In the genomic region with DNA sequence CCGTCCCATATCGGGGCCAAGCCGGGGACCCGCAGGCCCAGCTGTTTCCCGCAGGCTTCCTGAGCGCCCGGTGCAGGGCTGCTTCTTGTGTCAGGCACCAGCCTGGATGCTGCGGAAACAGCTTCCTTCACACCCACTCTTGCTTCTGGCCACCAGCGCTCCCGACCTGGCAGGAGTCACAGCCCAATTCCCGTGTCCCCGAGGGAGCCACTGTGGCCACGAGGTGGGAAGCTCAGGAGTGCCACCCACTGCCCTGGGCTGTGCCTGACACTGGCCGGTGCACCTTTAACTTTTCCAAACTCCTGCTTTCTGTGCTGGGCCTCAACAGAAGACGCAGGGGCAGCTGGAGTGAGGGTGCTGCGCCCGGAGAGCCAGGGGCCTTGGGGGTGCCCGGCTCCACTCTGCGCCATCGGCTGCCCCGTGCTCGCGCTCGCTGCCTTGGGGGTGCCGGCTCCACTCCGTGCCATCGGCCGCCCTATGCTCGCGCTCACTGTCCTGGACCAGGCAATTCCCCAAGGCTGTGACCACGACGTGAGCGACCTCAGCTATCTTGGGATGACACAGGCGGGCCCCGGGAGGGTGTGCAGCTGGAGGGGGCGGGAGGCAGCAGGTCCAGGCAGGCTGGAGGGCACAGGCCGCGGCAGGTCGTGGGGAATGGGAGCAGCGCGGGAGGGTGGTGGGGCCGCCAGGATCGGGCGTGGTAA, we compare ENCODE assay signal across 13 cellular contexts. TPM values are rescaled to one million over a fixed set of nuclear protein-coding genes. Genes with fewer than 3 reads are reported as not detected.
"Had no signal": no experiment of that assay in that cellular context is flagged by ENCODE, and none has a peak within 500 bp of the region (broad histone marks: within the 10 kb centered on the region; RNA-seq: fewer than 3 reads in every experiment).

No MANE protein-coding gene starts in this region.

- H3K9me3 ChIP-seq: pancreas, stomach, thoracic aorta, uterus had no signal

- H3K4me3 ChIP-seq: coronary artery, neural progenitor cell, pancreas, stomach, thoracic aorta, uterus had no signal

- H3K36me3 ChIP-seq: neural progenitor cell, pancreas, uterus had no signal

- H2AFZ ChIP-seq: neural progenitor cell had no signal

- DNase-seq: activated naive CD4-positive, alpha-beta T cell treated with anti-CD3 and anti-CD28 coated beads for 36 hours; central memory CD4-positive, alpha-beta T cell; effector CD8-positive, alpha-beta T cell; stimulated activated CD4-positive, alpha-beta T cell treated with anti-CD3 and anti-CD28 coated beads, Interleukin-4, amount 100 ng/mL, for 24 hours; stomach; uterus had no signal

- H3K27me3 ChIP-seq: neural progenitor cell, pancreas, stomach, uterus had no signal

- H3K27ac ChIP-seq: coronary artery, neural progenitor cell, pancreas, stomach, thoracic aorta, uterus had no signal

- H3K4me1 ChIP-seq: pancreas, uterus had no signal

- H3K4me3 Mint-ChIP-seq: activated naive CD4-positive, alpha-beta T cell treated with anti-CD3 and anti-CD28 coated beads for 36 hours; neural progenitor cell had no signal

- ATAC-seq: pancreas had no signal

- H3K27ac Mint-ChIP-seq: activated naive CD4-positive, alpha-beta T cell treated with anti-CD3 and anti-CD28 coated beads for 36 hours; neural progenitor cell had no signal

- FAIRE-seq: frontal cortex, keratinocyte, pancreas had no signal

- H3K9me3 Mint-ChIP-seq: activated naive CD4-positive, alpha-beta T cell treated with anti-CD3 and anti-CD28 coated beads for 36 hours; neural progenitor cell had no signal

- H3K4me2 ChIP-seq: neural progenitor cell had no signal

RNA-seq across cellular contexts. Expression of gene CYP2W1, which starts 29.6 kb away (rescaled TPM):
- total RNA-seq: activated naive CD4-positive, alpha-beta T cell treated with anti-CD3 and anti-CD28 coated beads for 36 hours; fibroblast of lung; frontal cortex; thoracic aorta had no signal
- polyA plus RNA-seq: fibroblast of lung had no signal
